In genomic region chr1:96962807-96963206, GRCh38 we compare ENCODE assay signal across 14 cellular contexts.
DNase-seq lines count a peak whose midpoint lies in the region; TF ChIP-seq lines count a peak whose summit lies in the region.
"Had no signal": no experiment of that assay in that cellular context is flagged by ENCODE, and none has a peak within 500 bp of the region (broad histone marks: within the 10 kb centered on the region; RNA-seq: fewer than 3 reads in every experiment).

No MANE protein-coding gene starts in this region.

- DNase-seq in SIG-M5 treated with dmso at 0.1 percent for 504 hours (lab: John Stamatoyannopoulos, UW; ENCODE audit: unreplicated experiment) (peak; percentile 38), SIG-M5 (lab: John Stamatoyannopoulos, UW) (no peak), breast epithelium (ENCODE audit: low spot score in 2 of 2) (peak in 1 of 2 donors; percentile 30), kidney tubule cell (ENCODE audit: low spot score) (peak; percentile 47), vagina (ENCODE audit: extremely low spot score in 2 of 2) (no peak), pons (ENCODE audit: low spot score) (no peak), hippocampal formation (lab: John Stamatoyannopoulos, UW) (no peak)
- no peak for DNase-seq in activated naive CD4-positive, alpha-beta T cell (lab: John Stamatoyannopoulos, UW)
- DNase-seq: ACHN; aorta; NCI-H1930; stimulated activated naive CD8-positive, alpha-beta T cell treated with anti-CD3 and anti-CD28 coated beads, Interleukin-15, Interleukin-2, amounts not matched to agents 100 U/mL and 50 U/mL, for 24 hours; T1000 had no signal

- intact Hi-C loops in breast epithelium (cut with DNase I; ENCODE audit: low total_unique reads), result no loop called here
- intact Hi-C loops in vagina (cut with DNase I), result no loop called here

- no peaks in the 10 kb centered on the region for H3K9me3 ChIP-seq in breast epithelium
- no peaks in the 10 kb centered on the region for H3K9me3 ChIP-seq in vagina

- H3K27ac ChIP-seq in breast epithelium, result peak overlapping the region; percentile 10 to 39
- H3K27ac ChIP-seq in vagina, result peak overlapping the region; percentile 42

- TF ChIP-seq POLR2A in breast epithelium (IDR thresholded peaks at IDR 0.05), result no peak
- no peak for TF ChIP-seq POLR2A in vagina (IDR thresholded peaks at IDR 0.05)

- H3K27me3 ChIP-seq in breast epithelium (no peaks in the 10 kb centered on the region), vagina (no peaks in the 10 kb centered on the region)

- H3K4me3 ChIP-seq in breast epithelium, result no peak overlapping the region
- no peak overlapping the region for H3K4me3 ChIP-seq in vagina
- H3K4me3 ChIP-seq: skin epidermis had no signal

- H3K36me3 ChIP-seq in breast epithelium, result no peaks in the 10 kb centered on the region
- no peaks in the 10 kb centered on the region for H3K36me3 ChIP-seq in vagina

- H3K4me1 ChIP-seq in breast epithelium, result no peaks in the 10 kb centered on the region
- peaks cover 18% of the 10 kb centered on the region for H3K4me1 ChIP-seq in vagina

- TF ChIP-seq CTCF in breast epithelium (IDR thresholded peaks at IDR 0.05) (no peak), vagina (IDR thresholded peaks at IDR 0.05) (no peak)

Comparison
In these comparisons a context has a peak if more than half of its experiments do, and no peak if none do; other contexts are left out.
1. DNase-seq: peak in SIG-M5 treated with dmso at 0.1 percent for 504 hours (single experiment) and kidney tubule cell (single experiment); none in SIG-M5 (single experiment), vagina (0 of 2), pons (single experiment), hippocampal formation (0 of 2) and activated naive CD4-positive, alpha-beta T cell (0 of 4).